ENCODE assay signal across 13 cellular contexts in the genomic region with DNA sequence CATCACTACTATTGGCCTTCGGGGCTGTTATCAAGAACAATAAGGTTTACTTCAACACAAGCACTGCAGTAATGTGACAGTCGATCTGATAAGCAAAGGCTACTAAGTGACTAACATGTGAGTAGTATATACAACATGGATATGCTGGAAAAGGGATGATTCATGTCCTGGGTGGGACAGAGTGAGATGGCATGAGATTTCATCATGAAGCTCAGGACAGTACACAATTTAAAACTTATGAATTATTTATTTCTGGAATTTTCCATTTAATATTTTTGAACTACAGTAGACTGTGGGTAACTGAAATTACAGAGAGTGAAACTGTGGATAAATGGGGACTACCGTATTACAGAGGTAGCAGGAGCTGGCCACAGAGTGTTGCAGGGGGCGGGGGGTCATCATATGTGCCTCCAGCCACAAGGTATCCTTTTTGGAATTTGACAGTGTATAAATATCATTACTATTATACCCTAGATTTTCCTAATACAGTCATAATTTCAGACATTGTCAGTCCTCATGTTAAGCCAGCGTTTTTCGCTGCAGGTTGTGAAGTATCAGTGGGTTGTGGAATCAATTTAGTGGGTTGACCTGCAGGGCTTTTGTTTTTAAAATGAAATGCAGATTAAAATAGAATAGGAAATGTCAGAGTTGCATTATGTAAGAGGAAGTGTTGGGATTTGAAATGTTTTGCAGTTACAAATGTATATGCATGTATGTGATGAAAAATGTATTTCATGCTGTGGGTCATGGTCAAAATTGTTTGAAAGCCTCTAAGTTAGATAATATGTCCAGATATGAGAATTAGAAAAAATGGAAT.
DNase-seq lines count a peak whose midpoint lies in the region; ATAC-seq and TF ChIP-seq lines count a peak whose summit lies in the region.
"Had no signal": no experiment of that assay in that cellular context is flagged by ENCODE, and none has a peak within 500 bp of the region (broad histone marks: within the 10 kb centered on the region; RNA-seq: fewer than 3 reads in every experiment).

No MANE protein-coding gene starts in this region.

- H3K27ac Mint-ChIP-seq in MCF 10A (ENCODE audit: low read depth, unreplicated experiment): peak overlapping the region; percentile 83
- H3K27ac Mint-ChIP-seq in activated T-helper 2 cell treated with anti-CD3 and anti-CD28 coated beads, Interferon-gamma antibody, Interleukin-2, Interleukin-4, amounts not matched to agents 10 μg/mL and 5 μg/mL and 100 μg/mL, durations not matched to agents 14 hours and 24 hours and 36 hours: no peak overlapping the region
- H3K27ac Mint-ChIP-seq: activated CD4-positive, alpha-beta T cell treated with anti-CD3 and anti-CD28 coated beads, Interleukin-2, amount 10 ng/mL, durations not matched to agents 24 days and 14 days; activated naive CD8-positive, alpha-beta T cell had no signal

- peak; percentile 73 for DNase-seq in MCF 10A (ENCODE audit: unreplicated experiment)
- DNase-seq in breast epithelium (ENCODE audit: low spot score in 2 of 2): no peak
- DNase-seq in SK-N-SH: peak; percentile 62
- DNase-seq in fibroblast of pulmonary artery (ENCODE audit: low read depth): peak; percentile 90
- no peak for DNase-seq in OCI-M2 (lab: John Stamatoyannopoulos, UW; ENCODE audit: unreplicated experiment)
- DNase-seq in activated T-helper 2 cell treated with anti-CD3 and anti-CD28 coated beads, Interferon-gamma antibody, Interleukin-2, Interleukin-4, amounts not matched to agents 10 μg/mL and 5 μg/mL and 100 μg/mL, durations not matched to agents 14 hours and 24 hours and 36 hours (ENCODE audit: low spot score): no peak
- DNase-seq in NCI-H524 treated with DMSO at 0.1 percent for 48 hours (lab: John Stamatoyannopoulos, UW): no peak
- DNase-seq: activated CD4-positive, alpha-beta T cell treated with anti-CD3 and anti-CD28 coated beads, Interleukin-2, amount 10 ng/mL, durations not matched to agents 24 days and 14 days; NCI-H187 treated with DMSO at 0.1 percent for 48 hours had no signal

- H3K4me1 ChIP-seq in breast epithelium: no peaks in the 10 kb centered on the region
- peaks cover 5 to 13% of the 10 kb centered on the region in 2 experiments for H3K4me1 ChIP-seq in SK-N-SH (ENCODE audit: control insufficient read depth in 1 of 2, insufficient read depth in 2 of 2, low read depth in 1 of 2, low read length in 1 of 2)
- H3K4me1 ChIP-seq: BLaER1 had no signal

- H3K4me3 Mint-ChIP-seq in MCF 10A (ENCODE audit: unreplicated experiment): no peak overlapping the region
- H3K4me3 Mint-ChIP-seq in activated T-helper 2 cell treated with anti-CD3 and anti-CD28 coated beads, Interferon-gamma antibody, Interleukin-2, Interleukin-4, amounts not matched to agents 10 μg/mL and 5 μg/mL and 100 μg/mL, durations not matched to agents 14 hours and 24 hours and 36 hours (ENCODE audit: low read depth): no peak overlapping the region
- H3K4me3 Mint-ChIP-seq: activated CD4-positive, alpha-beta T cell treated with anti-CD3 and anti-CD28 coated beads, Interleukin-2, amount 10 ng/mL, durations not matched to agents 24 days and 14 days; activated naive CD8-positive, alpha-beta T cell had no signal

- no peaks in the 10 kb centered on the region for H3K79me2 ChIP-seq in SK-N-SH (ENCODE audit: insufficient read depth)

- no peaks in the 10 kb centered on the region for H3K27me3 Mint-ChIP-seq in MCF 10A (ENCODE audit: insufficient read depth, unreplicated experiment)
- H3K27me3 Mint-ChIP-seq in activated T-helper 2 cell treated with anti-CD3 and anti-CD28 coated beads, Interferon-gamma antibody, Interleukin-2, Interleukin-4, amounts not matched to agents 10 μg/mL and 5 μg/mL and 100 μg/mL, durations not matched to agents 14 hours and 24 hours and 36 hours (ENCODE audit: low read depth): peaks cover 6% of the 10 kb centered on the region
- H3K27me3 Mint-ChIP-seq: activated naive CD8-positive, alpha-beta T cell had no signal

- ATAC-seq in HG03159 (IDR thresholded peaks at IDR 0.05; ENCODE audit: unreplicated experiment): no peak

- intact Hi-C loops in MCF 10A (cut with micrococcal nuclease): no loop called here
- intact Hi-C loops in breast epithelium (cut with DNase I; ENCODE audit: low total_unique reads): no loop called here
- intact Hi-C loops in activated T-helper 2 cell treated with anti-CD3 and anti-CD28 coated beads, Interferon-gamma antibody, Interleukin-2, Interleukin-4, amounts not matched to agents 10 μg/mL and 5 μg/mL and 100 μg/mL, durations not matched to agents 14 hours and 24 hours and 36 hours (cut with micrococcal nuclease): no loop called here

- no peaks in the 10 kb centered on the region for H3K9me3 ChIP-seq in breast epithelium
- H3K9me3 ChIP-seq in SK-N-SH: peaks cover 17% of the 10 kb centered on the region
- H3K9me3 ChIP-seq: BLaER1 had no signal

- no peak for TF ChIP-seq POLR2A in breast epithelium (IDR thresholded peaks at IDR 0.05)

- no peaks in the 10 kb centered on the region for H3K36me3 ChIP-seq in breast epithelium
- H3K36me3 ChIP-seq in SK-N-SH (replicated peaks in 1 of 2; ENCODE audit: control insufficient read depth in 1 of 2, insufficient read depth in 2 of 2, low read length in 1 of 2): peaks cover 0 to 6% of the 10 kb centered on the region in 2 experiments
- H3K36me3 ChIP-seq: BLaER1 had no signal

- peak overlapping the region; percentile 41; the same call in 1 of the 2 replicates for H3K9ac ChIP-seq in SK-N-SH
- H3K9ac ChIP-seq: BLaER1 had no signal

- 0 out of 2 replicates have a peak, but pooled peaks have one; percentile 19 for TF ChIP-seq RAD21 in SK-N-SH (IDR thresholded peaks at IDR 0.05; ENCODE audit: low read length)

- peak overlapping the region; percentile 59 for H3K4me2 ChIP-seq in SK-N-SH
- H3K4me2 ChIP-seq: BLaER1 had no signal

- no peaks in the 10 kb centered on the region for H4K20me1 ChIP-seq in SK-N-SH (ENCODE audit: insufficient read depth)
- H4K20me1 ChIP-seq: BLaER1 had no signal

- H3K36me3 Mint-ChIP-seq in MCF 10A (ENCODE audit: insufficient read depth, unreplicated experiment): no peaks in the 10 kb centered on the region
- H3K36me3 Mint-ChIP-seq in activated T-helper 2 cell treated with anti-CD3 and anti-CD28 coated beads, Interferon-gamma antibody, Interleukin-2, Interleukin-4, amounts not matched to agents 10 μg/mL and 5 μg/mL and 100 μg/mL, durations not matched to agents 14 hours and 24 hours and 36 hours (ENCODE audit: low read depth): no peaks in the 10 kb centered on the region

- H3K4me1 Mint-ChIP-seq in MCF 10A (ENCODE audit: insufficient read depth, unreplicated experiment): peaks cover 18% of the 10 kb centered on the region
- no peaks in the 10 kb centered on the region for H3K4me1 Mint-ChIP-seq in activated T-helper 2 cell treated with anti-CD3 and anti-CD28 coated beads, Interferon-gamma antibody, Interleukin-2, Interleukin-4, amounts not matched to agents 10 μg/mL and 5 μg/mL and 100 μg/mL, durations not matched to agents 14 hours and 24 hours and 36 hours (ENCODE audit: low read depth)

- TF ChIP-seq EP300 in SK-N-SH (IDR thresholded peaks at IDR 0.05; ENCODE audit: borderline replicate concordance in 1 of 2, low read depth in 1 of 2, low read length in 1 of 2): peak; percentile 95 to 99

- no peak for TF ChIP-seq CTCF in MCF 10A (IDR thresholded peaks at IDR 0.05; ENCODE audit: unreplicated experiment)
- no peak for TF ChIP-seq CTCF in breast epithelium (IDR thresholded peaks at IDR 0.05)
- no peak for TF ChIP-seq CTCF in SK-N-SH (IDR thresholded peaks at IDR 0.05)
- no peak for TF ChIP-seq CTCF in fibroblast of pulmonary artery (IDR thresholded peaks at IDR 0.05; ENCODE audit: low read length, missing control alignments)

- H3F3A ChIP-seq in SK-N-SH (replicated peaks; ENCODE audit: insufficient read depth): peaks cover 18% of the 10 kb centered on the region

- no peaks in the 10 kb centered on the region for H3K9me2 ChIP-seq in SK-N-SH

- H3K9me3 Mint-ChIP-seq in MCF 10A (ENCODE audit: unreplicated experiment): no peaks in the 10 kb centered on the region
- H3K9me3 Mint-ChIP-seq in activated T-helper 2 cell treated with anti-CD3 and anti-CD28 coated beads, Interferon-gamma antibody, Interleukin-2, Interleukin-4, amounts not matched to agents 10 μg/mL and 5 μg/mL and 100 μg/mL, durations not matched to agents 14 hours and 24 hours and 36 hours: no peaks in the 10 kb centered on the region

- 30% methylated on average over 6 of the region's 6 CpGs for WGBS in SK-N-SH (ENCODE audit: low lambda C conversion rate)

- CTCF ChIA-PET in MCF 10A (lab: Yijun Ruan, JAX): interaction anchor here (0.6 to 1.9 kb wide), 2 partner anchors 12 to 131 kb away, joined by 3 to 5 read pairs; no protein-coding TSS in a partner anchor
- CTCF ChIA-PET in SK-N-SH (lab: Yijun Ruan, JAX): interaction anchor here (0.8 to 1.2 kb wide), 3 partner anchors 12 to 168 kb away, joined by 3 read pairs; no protein-coding TSS in a partner anchor

- H3K27ac ChIP-seq in breast epithelium: no peak overlapping the region
- peak overlapping the region; percentile 66 to 97; a peak in 3 of 4 replicates for H3K27ac ChIP-seq in SK-N-SH (ENCODE audit: low read depth in 2 of 2, low read length in 1 of 2)
- H3K27ac ChIP-seq: BLaER1, skin epidermis had no signal

- peak overlapping the region; percentile 71; the same call in 1 of the 2 replicates for H2AFZ ChIP-seq in SK-N-SH (ENCODE audit: low read depth)

- POLR2A ChIA-PET in MCF 10A (lab: Yijun Ruan, JAX) (interaction anchor here (0.6 to 1.8 kb wide), 5 partner anchors 15 to 151 kb away, joined by 3 to 6 read pairs (median 3); no protein-coding TSS in a partner anchor), SK-N-SH (lab: Yijun Ruan, JAX) (no interaction called here)

- TSS peak; percentile 89 for BruUV-seq in MCF 10A (replicated peaks; lab: Mats Ljungman, UMichigan)

- no peak overlapping the region for H3K4me3 ChIP-seq in breast epithelium
- no peak overlapping the region for H3K4me3 ChIP-seq in SK-N-SH (ENCODE audit: low read depth in 2 of 2, low read length in 1 of 2)
- no peak overlapping the region for H3K4me3 ChIP-seq in fibroblast of pulmonary artery (replicated peaks; ENCODE audit: low read depth, low read length)
- H3K4me3 ChIP-seq: BLaER1, skin epidermis had no signal

- H3K27me3 ChIP-seq in breast epithelium (no peaks in the 10 kb centered on the region), SK-N-SH (ENCODE audit: insufficient read depth) (no peaks in the 10 kb centered on the region)
- H3K27me3 ChIP-seq: BLaER1 had no signal

TF ChIP-seq in SK-N-SH, 30 proteins besides CTCF, POLR2A, EP300 and RAD21 (continues in another document):
- TF ChIP-seq, protein P1, sequence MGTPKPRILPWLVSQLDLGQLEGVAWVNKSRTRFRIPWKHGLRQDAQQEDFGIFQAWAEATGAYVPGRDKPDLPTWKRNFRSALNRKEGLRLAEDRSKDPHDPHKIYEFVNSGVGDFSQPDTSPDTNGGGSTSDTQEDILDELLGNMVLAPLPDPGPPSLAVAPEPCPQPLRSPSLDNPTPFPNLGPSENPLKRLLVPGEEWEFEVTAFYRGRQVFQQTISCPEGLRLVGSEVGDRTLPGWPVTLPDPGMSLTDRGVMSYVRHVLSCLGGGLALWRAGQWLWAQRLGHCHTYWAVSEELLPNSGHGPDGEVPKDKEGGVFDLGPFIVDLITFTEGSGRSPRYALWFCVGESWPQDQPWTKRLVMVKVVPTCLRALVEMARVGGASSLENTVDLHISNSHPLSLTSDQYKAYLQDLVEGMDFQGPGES (IDR thresholded peaks at IDR 0.05; ENCODE audit: low read depth, low read length): no peak

Comparison
In these comparisons a context has a peak if more than half of its experiments do, and no peak if none do; other contexts are left out.
1. DNase-seq: peak in MCF 10A (single experiment), SK-N-SH (single experiment) and fibroblast of pulmonary artery (single experiment); none in breast epithelium (0 of 2), OCI-M2 (single experiment), activated T-helper 2 cell treated with anti-CD3 and anti-CD28 coated beads, Interferon-gamma antibody, Interleukin-2, Interleukin-4, amounts not matched to agents 10 μg/mL and 5 μg/mL and 100 μg/mL, durations not matched to agents 14 hours and 24 hours and 36 hours (single experiment) and NCI-H524 treated with DMSO at 0.1 percent for 48 hours (single experiment).
2. H3K27ac ChIP-seq: peak in SK-N-SH (2 of 2); none in breast epithelium (0 of 2).